In genomic region chr15:72474466-72474911, GRCh38 we compare ENCODE assay signal across 1 cellular context.
TF ChIP-seq lines count a peak whose summit lies in the region.

No MANE protein-coding gene starts in this region.

TF ChIP-seq in WTC11, 78 proteins besides CTCF, POLR2A, EP300 and RAD21 (continued from another document):
- TF ChIP-seq, protein P1, sequence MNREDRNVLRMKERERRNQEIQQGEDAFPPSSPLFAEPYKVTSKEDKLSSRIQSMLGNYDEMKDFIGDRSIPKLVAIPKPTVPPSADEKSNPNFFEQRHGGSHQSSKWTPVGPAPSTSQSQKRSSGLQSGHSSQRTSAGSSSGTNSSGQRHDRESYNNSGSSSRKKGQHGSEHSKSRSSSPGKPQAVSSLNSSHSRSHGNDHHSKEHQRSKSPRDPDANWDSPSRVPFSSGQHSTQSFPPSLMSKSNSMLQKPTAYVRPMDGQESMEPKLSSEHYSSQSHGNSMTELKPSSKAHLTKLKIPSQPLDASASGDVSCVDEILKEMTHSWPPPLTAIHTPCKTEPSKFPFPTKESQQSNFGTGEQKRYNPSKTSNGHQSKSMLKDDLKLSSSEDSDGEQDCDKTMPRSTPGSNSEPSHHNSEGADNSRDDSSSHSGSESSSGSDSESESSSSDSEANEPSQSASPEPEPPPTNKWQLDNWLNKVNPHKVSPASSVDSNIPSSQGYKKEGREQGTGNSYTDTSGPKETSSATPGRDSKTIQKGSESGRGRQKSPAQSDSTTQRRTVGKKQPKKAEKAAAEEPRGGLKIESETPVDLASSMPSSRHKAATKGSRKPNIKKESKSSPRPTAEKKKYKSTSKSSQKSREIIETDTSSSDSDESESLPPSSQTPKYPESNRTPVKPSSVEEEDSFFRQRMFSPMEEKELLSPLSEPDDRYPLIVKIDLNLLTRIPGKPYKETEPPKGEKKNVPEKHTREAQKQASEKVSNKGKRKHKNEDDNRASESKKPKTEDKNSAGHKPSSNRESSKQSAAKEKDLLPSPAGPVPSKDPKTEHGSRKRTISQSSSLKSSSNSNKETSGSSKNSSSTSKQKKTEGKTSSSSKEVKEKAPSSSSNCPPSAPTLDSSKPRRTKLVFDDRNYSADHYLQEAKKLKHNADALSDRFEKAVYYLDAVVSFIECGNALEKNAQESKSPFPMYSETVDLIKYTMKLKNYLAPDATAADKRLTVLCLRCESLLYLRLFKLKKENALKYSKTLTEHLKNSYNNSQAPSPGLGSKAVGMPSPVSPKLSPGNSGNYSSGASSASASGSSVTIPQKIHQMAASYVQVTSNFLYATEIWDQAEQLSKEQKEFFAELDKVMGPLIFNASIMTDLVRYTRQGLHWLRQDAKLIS (CRISPR knock-in tag; IDR thresholded peaks at IDR 0.05; ENCODE audit: borderline replicate concordance) = no peak
- TF ChIP-seq E2F1 (CRISPR knock-in tag; IDR thresholded peaks at IDR 0.05) = no peak
- no peak for TF ChIP-seq NR3C1 (CRISPR knock-in tag; conservative IDR thresholded peaks at IDR 0.05; ENCODE audit: low read depth)
- no peak for TF ChIP-seq E2F5 (CRISPR knock-in tag; IDR thresholded peaks at IDR 0.05)
- TF ChIP-seq, protein P2, sequence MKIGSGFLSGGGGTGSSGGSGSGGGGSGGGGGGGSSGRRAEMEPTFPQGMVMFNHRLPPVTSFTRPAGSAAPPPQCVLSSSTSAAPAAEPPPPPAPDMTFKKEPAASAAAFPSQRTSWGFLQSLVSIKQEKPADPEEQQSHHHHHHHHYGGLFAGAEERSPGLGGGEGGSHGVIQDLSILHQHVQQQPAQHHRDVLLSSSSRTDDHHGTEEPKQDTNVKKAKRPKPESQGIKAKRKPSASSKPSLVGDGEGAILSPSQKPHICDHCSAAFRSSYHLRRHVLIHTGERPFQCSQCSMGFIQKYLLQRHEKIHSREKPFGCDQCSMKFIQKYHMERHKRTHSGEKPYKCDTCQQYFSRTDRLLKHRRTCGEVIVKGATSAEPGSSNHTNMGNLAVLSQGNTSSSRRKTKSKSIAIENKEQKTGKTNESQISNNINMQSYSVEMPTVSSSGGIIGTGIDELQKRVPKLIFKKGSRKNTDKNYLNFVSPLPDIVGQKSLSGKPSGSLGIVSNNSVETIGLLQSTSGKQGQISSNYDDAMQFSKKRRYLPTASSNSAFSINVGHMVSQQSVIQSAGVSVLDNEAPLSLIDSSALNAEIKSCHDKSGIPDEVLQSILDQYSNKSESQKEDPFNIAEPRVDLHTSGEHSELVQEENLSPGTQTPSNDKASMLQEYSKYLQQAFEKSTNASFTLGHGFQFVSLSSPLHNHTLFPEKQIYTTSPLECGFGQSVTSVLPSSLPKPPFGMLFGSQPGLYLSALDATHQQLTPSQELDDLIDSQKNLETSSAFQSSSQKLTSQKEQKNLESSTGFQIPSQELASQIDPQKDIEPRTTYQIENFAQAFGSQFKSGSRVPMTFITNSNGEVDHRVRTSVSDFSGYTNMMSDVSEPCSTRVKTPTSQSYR (CRISPR knock-in tag; IDR thresholded peaks at IDR 0.05) = no peak
